Comparison of ENCODE assay signal across 12 cellular contexts in the genomic region with DNA sequence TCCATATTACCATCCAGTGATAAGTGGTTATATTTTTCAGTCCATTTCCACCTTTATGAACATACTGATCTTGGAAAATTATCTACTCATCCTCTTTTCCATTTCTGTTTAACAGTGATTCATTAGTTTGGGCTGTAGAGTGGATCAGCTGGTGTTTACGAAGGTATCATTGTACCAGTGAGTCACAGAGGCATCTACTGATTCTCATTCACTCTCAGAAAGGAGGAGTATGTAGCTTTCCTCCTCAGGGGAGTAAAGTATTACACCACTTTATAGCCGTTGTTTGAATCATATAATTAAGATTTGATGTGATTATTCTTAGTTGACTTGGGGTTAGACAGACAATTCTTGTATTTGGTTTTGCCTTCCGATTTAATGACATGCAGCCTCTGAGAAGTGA.
A peak's percentile ranks its signal among the peaks of the same experiment; 100 is the strongest.
DNase-seq lines count a peak whose midpoint lies in the region; ATAC-seq, FAIRE-seq and TF ChIP-seq lines count a peak whose summit lies in the region.
"Had no signal": no experiment of that assay in that cellular context is flagged by ENCODE, and none has a peak within 500 bp of the region (broad histone marks: within the 10 kb centered on the region; RNA-seq: fewer than 3 reads in every experiment).

No MANE protein-coding gene starts in this region.

- H3K4me1 Mint-ChIP-seq in natural killer cell (peaks cover 13 to 14% of the 10 kb centered on the region in 2 donors), glutamatergic neuron (ENCODE audit: low read depth, unreplicated experiment) (peaks cover 44% of the 10 kb centered on the region)

- no peak overlapping the region for H3K27ac ChIP-seq in endothelial cell of umbilical vein (ENCODE audit: insufficient read depth, low read depth, low read length)
- no peak overlapping the region for H3K27ac ChIP-seq in osteoblast (ENCODE audit: low read depth, low read length)
- H3K27ac ChIP-seq: ascending aorta had no signal

- POLR2A ChIA-PET in endothelial cell of umbilical vein (lab: Charles Lee), result no interaction called here

- no peaks in the 10 kb centered on the region for H3K9me3 ChIP-seq in endothelial cell of umbilical vein (replicated peaks; ENCODE audit: control insufficient read depth, insufficient read depth, low read length)
- H3K9me3 ChIP-seq in osteoblast (ENCODE audit: low read depth, low read length), result no peaks in the 10 kb centered on the region
- H3K9me3 ChIP-seq: ascending aorta had no signal

- TF ChIP-seq CTCF in endothelial cell of umbilical vein (IDR thresholded peaks at IDR 0.05; ENCODE audit: extremely low read depth in 1 of 2, insufficient read depth in 1 of 2, low read depth in 1 of 2, low read length in 2 of 2) (no peak), osteoblast (IDR thresholded peaks at IDR 0.05; ENCODE audit: extremely low read depth, low read depth, low read length) (no peak), natural killer cell (IDR thresholded peaks at IDR 0.05) (no peak), glutamatergic neuron (IDR thresholded peaks at IDR 0.05; ENCODE audit: partially characterized antibody, unreplicated experiment) (no peak)

- H4K20me1 ChIP-seq in endothelial cell of umbilical vein (replicated peaks; ENCODE audit: control insufficient read depth, extremely low read depth, insufficient read depth, low read length) (no peaks in the 10 kb centered on the region), osteoblast (ENCODE audit: insufficient read depth, low read length) (peaks cover 16% of the 10 kb centered on the region)

- no peak for FAIRE-seq in endothelial cell of umbilical vein (lab: Jason Lieb, UNC)

- H3K27me3 ChIP-seq in endothelial cell of umbilical vein (ENCODE audit: control insufficient read depth in 2 of 2, insufficient read depth in 2 of 2, low read length in 2 of 2) (no peaks in the 10 kb centered on the region), osteoblast (ENCODE audit: insufficient read depth, low read length) (peaks cover 4% of the 10 kb centered on the region)
- H3K27me3 ChIP-seq: ascending aorta had no signal

- H2AFZ ChIP-seq in endothelial cell of umbilical vein (ENCODE audit: low read depth, low read length), result no peak overlapping the region
- H2AFZ ChIP-seq in osteoblast (ENCODE audit: low read length), result no peak overlapping the region

- H3K4me1 ChIP-seq in endothelial cell of umbilical vein (ENCODE audit: control insufficient read depth, extremely low read depth, insufficient read depth, low read length), result peaks cover 2% of the 10 kb centered on the region
- peaks cover 15% of the 10 kb centered on the region for H3K4me1 ChIP-seq in osteoblast (ENCODE audit: insufficient read depth, low read length)
- H3K4me1 ChIP-seq: ascending aorta had no signal

- no peak for ATAC-seq in natural killer cell

- DNase-seq in Daoy (ENCODE audit: low read depth), result peak; percentile 45
- peak; percentile 21 for DNase-seq in NCI-H1436 treated with DMSO at 0.1 percent for 48 hours (lab: John Stamatoyannopoulos, UW)
- no peak for DNase-seq in endothelial cell of umbilical vein (ENCODE audit: low read depth, low spot score)
- DNase-seq in osteoblast (ENCODE audit: insufficient read length, low spot score, missing footprints), result no peak
- DNase-seq in NCI-H774 (lab: John Stamatoyannopoulos, UW), result no peak
- no peak for DNase-seq in natural killer cell
- no peak for DNase-seq in glutamatergic neuron
- DNase-seq in DMS114 treated with DMSO at 0.1 percent for 48 hours (lab: John Stamatoyannopoulos, UW; ENCODE audit: unreplicated experiment), result no peak
- DNase-seq: activated CD8-positive, alpha-beta memory T cell treated with anti-CD3 and anti-CD28 coated beads for 24 hours; NCI-H446 treated with DMSO at 0.1 percent for 48 hours; stimulated activated CD4-positive, alpha-beta T cell treated with anti-CD3 and anti-CD28 coated beads, Interleukin-2, amount 100 ng/mL, for 24 hours had no signal

- H3K4me3 Mint-ChIP-seq in natural killer cell (no peak overlapping the region), glutamatergic neuron (ENCODE audit: unreplicated experiment) (no peak overlapping the region)

- H3K36me3 Mint-ChIP-seq in natural killer cell, result no peaks in the 10 kb centered on the region
- no peaks in the 10 kb centered on the region for H3K36me3 Mint-ChIP-seq in glutamatergic neuron (ENCODE audit: unreplicated experiment)

- CTCF ChIA-PET in endothelial cell of umbilical vein (lab: Charles Lee), result interaction anchor here (0.9 to 1.9 kb wide), 5 partner anchors 9 to 230 kb away, joined by 3 to 9 read pairs (median 3); no protein-coding TSS in a partner anchor

- H3K27me3 Mint-ChIP-seq in natural killer cell (ENCODE audit: low read depth in 2 of 2), result no peaks in the 10 kb centered on the region
- H3K27me3 Mint-ChIP-seq in glutamatergic neuron (ENCODE audit: unreplicated experiment), result no peaks in the 10 kb centered on the region

- no peak overlapping the region for H3K27ac Mint-ChIP-seq in natural killer cell
- H3K27ac Mint-ChIP-seq in glutamatergic neuron (ENCODE audit: unreplicated experiment), result no peak overlapping the region

- intact Hi-C loops in endothelial cell of umbilical vein (cut with micrococcal nuclease), result no loop called here
- intact Hi-C loops in natural killer cell (cut with micrococcal nuclease), result no loop called here

- no peak for TF ChIP-seq POLR2A in endothelial cell of umbilical vein (IDR thresholded peaks at IDR 0.05; ENCODE audit: low read depth, low read length)

- H3K9ac ChIP-seq in endothelial cell of umbilical vein (replicated peaks; ENCODE audit: extremely low read depth, insufficient read depth, low read length), result no peak overlapping the region

- no peak overlapping the region for H3K4me2 ChIP-seq in endothelial cell of umbilical vein (ENCODE audit: insufficient read depth, low read length)
- peak overlapping the region; percentile 11 for H3K4me2 ChIP-seq in osteoblast (ENCODE audit: insufficient read depth, low read length)

- H3K79me2 ChIP-seq in endothelial cell of umbilical vein (ENCODE audit: control insufficient read depth, insufficient read depth, low read length) (no peaks in the 10 kb centered on the region), osteoblast (ENCODE audit: insufficient read depth, low read length) (no peaks in the 10 kb centered on the region)

- no peaks in the 10 kb centered on the region for H3K9me3 Mint-ChIP-seq in natural killer cell
- no peaks in the 10 kb centered on the region for H3K9me3 Mint-ChIP-seq in glutamatergic neuron (ENCODE audit: unreplicated experiment)

- H3K4me3 ChIP-seq in endothelial cell of umbilical vein (replicated peaks in 1 of 3; ENCODE audit: insufficient read depth in 1 of 3, low read depth in 1 of 3, low read length in 3 of 3) (no peak overlapping the region), osteoblast (ENCODE audit: insufficient read depth, low read length) (no peak overlapping the region)
- H3K4me3 ChIP-seq: ascending aorta had no signal

- H3K36me3 ChIP-seq in endothelial cell of umbilical vein (ENCODE audit: control insufficient read depth in 2 of 2, extremely low read depth in 1 of 2, insufficient read depth in 2 of 2, low read length in 2 of 2) (no peaks in the 10 kb centered on the region), osteoblast (ENCODE audit: insufficient read depth, low read length) (no peaks in the 10 kb centered on the region)

- no TSS peak for BruUV-seq in endothelial cell of umbilical vein (replicated peaks; lab: Mats Ljungman, UMichigan)

- no peaks in the 10 kb centered on the region for H3K9me1 ChIP-seq in endothelial cell of umbilical vein (replicated peaks; ENCODE audit: control insufficient read depth, extremely low read depth, insufficient read depth, low read length)

- dilution Hi-C loops in endothelial cell of umbilical vein (cut with MboI; ENCODE audit: extremely low pct_ligation_motif_present, low sequenced_read_pairs), result no loop called here

TF ChIP-seq in endothelial cell of umbilical vein, 7 proteins besides CTCF, POLR2A, EP300 and RAD21:
- no peak for TF ChIP-seq EZH2 (IDR thresholded peaks at IDR 0.05; ENCODE audit: borderline replicate concordance, low read depth, low read length, severe bottlenecking)
- TF ChIP-seq FOS (IDR thresholded peaks at IDR 0.05; ENCODE audit: borderline replicate concordance, insufficient read depth, low read length), result peak; percentile 47

Comparison
In these comparisons a context has a peak if more than half of its experiments do, and no peak if none do; other contexts are left out.
1. DNase-seq: peak in Daoy (single experiment) and NCI-H1436 treated with DMSO at 0.1 percent for 48 hours (single experiment); none in endothelial cell of umbilical vein (single experiment), osteoblast (single experiment), NCI-H774 (single experiment), natural killer cell (single experiment), glutamatergic neuron (single experiment) and DMS114 treated with DMSO at 0.1 percent for 48 hours (single experiment).